ENCODE assay signal across 1 cellular context in genomic region chr12:75779891-75780501, GRCh38.
TF ChIP-seq lines count a peak whose summit lies in the region.

No MANE protein-coding gene starts in this region.

TF ChIP-seq in HEK293, 187 proteins besides CTCF, POLR2A, EP300 and RAD21 (continued from another document):
- TF ChIP-seq ZNF580 (tag by site-specific recombination; IDR thresholded peaks at IDR 0.05) (peak; percentile 20; the same call in 1 of the 2 replicates), ZSCAN5A (tag by site-specific recombination; IDR thresholded peaks at IDR 0.05) (no peak), ZNF555 (tag by site-specific recombination; conservative IDR thresholded peaks at IDR 0.05) (no peak), ZNF24 (tag by site-specific recombination; IDR thresholded peaks at IDR 0.05) (no peak), ZNF239 (tag by site-specific recombination; IDR thresholded peaks at IDR 0.05) (no peak), ZXDB (tag by site-specific recombination; IDR thresholded peaks at IDR 0.05) (0 out of 2 replicates have a peak, but pooled peaks have one; percentile 32), ZNF248 (tag by site-specific recombination; IDR thresholded peaks at IDR 0.05) (no peak), ZNF629 (tag by site-specific recombination; IDR thresholded peaks at IDR 0.05) (peak; percentile 29; the same call in 1 of the 2 replicates), ZNF266 (tag by site-specific recombination; IDR thresholded peaks at IDR 0.05; ENCODE audit: low read depth) (no peak), ZBTB8A (tag by site-specific recombination; IDR thresholded peaks at IDR 0.05) (0 out of 2 replicates have a peak, but pooled peaks have one; percentile 35), KLF9 (tag by site-specific recombination; IDR thresholded peaks at IDR 0.05; ENCODE audit: low read depth) (no peak), ZNF155 (tag by site-specific recombination; IDR thresholded peaks at IDR 0.05) (no peak), TSHZ1 (tag by site-specific recombination; IDR thresholded peaks at IDR 0.05; ENCODE audit: borderline replicate concordance) (no peak), ZNF18 (tag by site-specific recombination; IDR thresholded peaks at IDR 0.05) (no peak), RBAK (tag by site-specific recombination; IDR thresholded peaks at IDR 0.05) (no peak), HIC1 (tag by site-specific recombination; IDR thresholded peaks at IDR 0.05) (peak; percentile 29; the same call in 1 of the 2 replicates), ZNF664 (tag by site-specific recombination; IDR thresholded peaks at IDR 0.05) (no peak), ZNF404 (tag by site-specific recombination; IDR thresholded peaks at IDR 0.05) (no peak), ZNF280D (tag by site-specific recombination; IDR thresholded peaks at IDR 0.05) (no peak), ZNF473 (tag by site-specific recombination; IDR thresholded peaks at IDR 0.05) (no peak), ZBTB10 (tag by site-specific recombination; IDR thresholded peaks at IDR 0.05) (no peak), ZNF670 (tag by site-specific recombination; IDR thresholded peaks at IDR 0.05; ENCODE audit: low read depth) (no peak), ZNF366 (tag by site-specific recombination; conservative IDR thresholded peaks at IDR 0.05) (0 out of 2 replicates have a peak, but pooled peaks have one; percentile 9), FEZF1 (tag by site-specific recombination; IDR thresholded peaks at IDR 0.05) (peak; percentile 81), ZIC2 (tag by site-specific recombination; IDR thresholded peaks at IDR 0.05) (peak; percentile 70), ZNF544 (tag by site-specific recombination; IDR thresholded peaks at IDR 0.05) (no peak), ZNF548 (tag by site-specific recombination; IDR thresholded peaks at IDR 0.05) (no peak), ZNF624 (tag by site-specific recombination; IDR thresholded peaks at IDR 0.05) (no peak), MZF1 (tag by site-specific recombination; IDR thresholded peaks at IDR 0.05; ENCODE audit: borderline replicate concordance) (0 out of 2 replicates have a peak, but pooled peaks have one; percentile 43), ZNF768 (tag by site-specific recombination; IDR thresholded peaks at IDR 0.05) (no peak), ELK4 (IDR thresholded peaks at IDR 0.05; ENCODE audit: borderline replicate concordance, low read depth, low read length) (peak; percentile 94), ZNF280C (tag by site-specific recombination; IDR thresholded peaks at IDR 0.05) (no peak), SP7 (tag by site-specific recombination; IDR thresholded peaks at IDR 0.05) (peak; percentile 87), ZFP37 (tag by site-specific recombination; IDR thresholded peaks at IDR 0.05) (no peak), SCRT2 (tag by site-specific recombination; IDR thresholded peaks at IDR 0.05) (peak; percentile 24; the same call in 1 of the 2 replicates), ZNF433 (tag by site-specific recombination; IDR thresholded peaks at IDR 0.05; ENCODE audit: low read depth) (no peak), ZBTB21 (tag by site-specific recombination; IDR thresholded peaks at IDR 0.05) (no peak)
